8 cellular contexts compared by ENCODE assay signal in the genomic region with DNA sequence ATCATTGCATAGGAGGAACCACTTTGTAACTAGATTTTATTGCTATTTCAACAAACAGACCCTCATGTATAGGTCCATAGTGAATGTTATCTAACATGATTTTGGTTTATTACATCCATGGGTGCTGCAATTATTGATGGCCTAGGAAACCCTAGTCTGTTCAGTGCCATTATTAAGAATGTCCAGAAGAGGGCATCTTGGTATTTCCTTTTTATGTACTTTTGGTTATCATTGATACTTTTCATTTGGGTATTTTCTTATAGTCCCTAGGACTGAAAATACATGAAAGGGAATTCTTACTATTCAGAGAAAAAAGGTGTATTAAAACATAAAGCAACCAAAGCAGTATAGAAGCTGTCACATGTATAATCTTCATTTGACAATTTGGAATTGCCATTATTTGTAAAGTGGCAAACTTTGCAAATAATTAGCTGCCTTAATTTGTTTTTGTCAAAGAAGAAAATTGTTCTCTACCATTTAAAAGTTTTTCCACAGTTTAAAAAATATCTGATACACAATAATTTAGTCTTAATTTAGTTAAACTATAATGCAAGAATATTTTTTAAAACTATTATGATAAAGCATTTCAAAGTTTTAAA. TPM values are rescaled to one million over a fixed set of nuclear protein-coding genes. Genes with fewer than 3 reads are reported as not detected.
DNase-seq lines count a peak whose midpoint lies in the region; ATAC-seq and TF ChIP-seq lines count a peak whose summit lies in the region.

No MANE protein-coding gene starts in this region.

- no peaks in the 10 kb centered on the region for H3K9me3 ChIP-seq in CD4-positive, alpha-beta memory T cell (ENCODE audit: control insufficient read depth in 1 of 2, low read length in 2 of 2)
- H3K9me3 ChIP-seq in esophagus muscularis mucosa (no peaks in the 10 kb centered on the region), prostate gland (no peaks in the 10 kb centered on the region)

- H3K36me3 ChIP-seq in CD4-positive, alpha-beta memory T cell (ENCODE audit: insufficient read depth, low read length) = peaks cover 9% of the 10 kb centered on the region
- H3K36me3 ChIP-seq in esophagus muscularis mucosa (peaks cover 19 to 51% (median 40%) of the 10 kb centered on the region in 4 donors), prostate gland (no peaks in the 10 kb centered on the region)

- intact Hi-C loops in CD4-positive, alpha-beta memory T cell (cut with micrococcal nuclease) = loop anchor here (1.0 to 5.0 kb wide), 3 partner anchors 169 to 1054 kb away; no protein-coding TSS in a partner anchor
- intact Hi-C loops in esophagus muscularis mucosa (cut with DNase I) = loop anchor here (5.0 kb wide), 1 partner anchor 199 kb away; no protein-coding TSS in a partner anchor
- intact Hi-C loops in prostate gland (cut with DNase I) = loop anchor here (5.0 kb wide), 1 partner anchor 199 kb away; no protein-coding TSS in a partner anchor

- TF ChIP-seq POLR2A in esophagus muscularis mucosa (IDR thresholded peaks at IDR 0.05; ENCODE audit: low read depth) (no peak), prostate gland (IDR thresholded peaks at IDR 0.05) (no peak)

- H3K27me3 Mint-ChIP-seq in CD4-positive, alpha-beta memory T cell = no peaks in the 10 kb centered on the region

- peak in 3 of 5 donors; percentile 16 to 22 (median 21) for DNase-seq in CD4-positive, alpha-beta memory T cell
- DNase-seq in HFF-Myc (ENCODE audit: extremely low read depth, low read depth) = peak; percentile 4
- peak; percentile 11 for DNase-seq in RPMI8226
- no peak for DNase-seq in esophagus muscularis mucosa (ENCODE audit: extremely low spot score)
- no peak for DNase-seq in prostate gland (ENCODE audit: low spot score)
- DNase-seq in stimulated activated naive CD8-positive, alpha-beta T cell treated with anti-CD3 and anti-CD28 coated beads, Interleukin-15, Interleukin-2, amounts not matched to agents 100 U/mL and 50 U/mL, for 24 hours = no peak

- H3K27me3 ChIP-seq in CD4-positive, alpha-beta memory T cell (ENCODE audit: insufficient read depth, low read length) = no peaks in the 10 kb centered on the region
- no peaks in the 10 kb centered on the region for H3K27me3 ChIP-seq in esophagus muscularis mucosa
- H3K27me3 ChIP-seq in prostate gland (replicated peaks; ENCODE audit: insufficient read depth) = no peaks in the 10 kb centered on the region

- H3K4me3 Mint-ChIP-seq in CD4-positive, alpha-beta memory T cell = no peak overlapping the region

- no peak overlapping the region for H3K27ac ChIP-seq in CD4-positive, alpha-beta memory T cell (ENCODE audit: low read depth, low read length)
- H3K27ac ChIP-seq in esophagus muscularis mucosa (replicated peaks in 1 of 4) = no peak overlapping the region
- H3K27ac ChIP-seq in prostate gland = no peak overlapping the region

- peaks cover 0 to 1% (median 0%) of the 10 kb centered on the region in 4 donors for H3K4me1 Mint-ChIP-seq in CD4-positive, alpha-beta memory T cell

- no peak for ATAC-seq in GM21515 (IDR thresholded peaks at IDR 0.05; ENCODE audit: unreplicated experiment)
- ATAC-seq in stimulated activated naive CD8-positive, alpha-beta T cell treated with anti-CD3 and anti-CD28 coated beads, Interleukin-15, Interleukin-2, amounts not matched to agents 100 U/mL and 50 U/mL, for 24 hours = no peak
- no peak for ATAC-seq in GM19023 (IDR thresholded peaks at IDR 0.05; ENCODE audit: unreplicated experiment)

- no peaks in the 10 kb centered on the region for H3K9me3 Mint-ChIP-seq in CD4-positive, alpha-beta memory T cell

- no peaks in the 10 kb centered on the region for H3K4me1 ChIP-seq in CD4-positive, alpha-beta memory T cell (ENCODE audit: insufficient read depth, low read length)
- H3K4me1 ChIP-seq in esophagus muscularis mucosa (no peaks in the 10 kb centered on the region), prostate gland (replicated peaks) (no peaks in the 10 kb centered on the region)

- H3K4me3 ChIP-seq in CD4-positive, alpha-beta memory T cell (ENCODE audit: low read length in 2 of 2) = no peak overlapping the region
- no peak overlapping the region for H3K4me3 ChIP-seq in HFF-Myc (replicated peaks; ENCODE audit: low read depth, low read length)
- H3K4me3 ChIP-seq in esophagus muscularis mucosa = no peak overlapping the region
- no peak overlapping the region for H3K4me3 ChIP-seq in prostate gland

- no peak for TF ChIP-seq EP300 in esophagus muscularis mucosa (IDR thresholded peaks at IDR 0.05)

- CTCF ChIA-PET in CD4-positive, alpha-beta memory T cell (lab: Charles Lee; ENCODE audit: partially characterized antibody) = interaction anchor here (0.7 to 1.6 kb wide), 4 partner anchors 18 to 639 kb away, joined by 3 read pairs; no protein-coding TSS in a partner anchor

- TF ChIP-seq CTCF in HFF-Myc (IDR thresholded peaks at IDR 0.05; ENCODE audit: low read depth, low read length, missing control alignments) (peak; percentile 20), esophagus muscularis mucosa (IDR thresholded peaks at IDR 0.05) (peak in 2 of 3 experiments; percentile 38 to 50), prostate gland (IDR thresholded peaks at IDR 0.05) (peak in 3 of 4 experiments; percentile 46 to 75 (median 59))

- no peak overlapping the region for H3K27ac Mint-ChIP-seq in CD4-positive, alpha-beta memory T cell

- POLR2A ChIA-PET in CD4-positive, alpha-beta memory T cell (lab: Charles Lee; ENCODE audit: partially characterized antibody) = no interaction called here

- H3K36me3 Mint-ChIP-seq in CD4-positive, alpha-beta memory T cell = peaks cover 35 to 37% of the 10 kb centered on the region in 2 donors

RNA-seq across cellular contexts. Expression of a gene that starts 48.7 kb away (rescaled TPM):
- total RNA-seq in CD4-positive, alpha-beta memory T cell = 10 to 100 TPM; 46.5 to 47.6 TPM
- 10 to 100 TPM; 33.6 to 45.5 TPM for polyA plus RNA-seq in CD4-positive, alpha-beta memory T cell
- total RNA-seq in esophagus muscularis mucosa (10 to 100 TPM; 10.8 to 16.8 (median 15.4) TPM), prostate gland (10 to 100 TPM; 26.1 to 40.0 TPM)

Comparison
In these comparisons a context has a peak if more than half of its experiments do, and no peak if none do; other contexts are left out.
1. DNase-seq: peak in CD4-positive, alpha-beta memory T cell (3 of 5), HFF-Myc (single experiment) and RPMI8226 (single experiment); none in esophagus muscularis mucosa (single experiment), prostate gland (single experiment) and stimulated activated naive CD8-positive, alpha-beta T cell treated with anti-CD3 and anti-CD28 coated beads, Interleukin-15, Interleukin-2, amounts not matched to agents 100 U/mL and 50 U/mL, for 24 hours (single experiment).
2. Peak in every context shown above with its lines, with median percentiles within 50 percentile points of each other: CTCF ChIP-seq.